ENCODE assay signal across 1 cellular context in the genomic region with DNA sequence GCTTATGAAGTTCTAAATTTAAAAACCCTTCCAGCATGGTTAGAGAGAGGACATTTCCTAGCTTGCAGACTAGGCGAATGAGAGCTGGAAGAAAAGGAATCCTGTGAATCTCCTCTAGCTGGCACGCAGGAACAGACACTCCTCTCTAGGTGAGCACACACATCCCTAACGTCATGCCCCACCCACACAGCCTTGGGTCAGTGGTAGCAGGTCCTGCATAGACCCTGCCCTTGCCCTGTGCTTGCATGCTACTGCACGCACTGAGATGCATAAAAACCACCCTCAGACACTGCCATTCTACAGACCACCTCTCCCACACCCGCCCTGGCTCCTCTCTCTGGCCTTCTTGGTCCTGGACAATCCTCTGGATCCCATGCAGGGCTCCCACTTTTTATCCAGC.
TF ChIP-seq lines count a peak whose summit lies in the region.

No MANE protein-coding gene starts in this region.

TF ChIP-seq in HepG2, 621 proteins besides CTCF, POLR2A, EP300 and RAD21 (continued from another document):
- TF ChIP-seq, protein P1, sequence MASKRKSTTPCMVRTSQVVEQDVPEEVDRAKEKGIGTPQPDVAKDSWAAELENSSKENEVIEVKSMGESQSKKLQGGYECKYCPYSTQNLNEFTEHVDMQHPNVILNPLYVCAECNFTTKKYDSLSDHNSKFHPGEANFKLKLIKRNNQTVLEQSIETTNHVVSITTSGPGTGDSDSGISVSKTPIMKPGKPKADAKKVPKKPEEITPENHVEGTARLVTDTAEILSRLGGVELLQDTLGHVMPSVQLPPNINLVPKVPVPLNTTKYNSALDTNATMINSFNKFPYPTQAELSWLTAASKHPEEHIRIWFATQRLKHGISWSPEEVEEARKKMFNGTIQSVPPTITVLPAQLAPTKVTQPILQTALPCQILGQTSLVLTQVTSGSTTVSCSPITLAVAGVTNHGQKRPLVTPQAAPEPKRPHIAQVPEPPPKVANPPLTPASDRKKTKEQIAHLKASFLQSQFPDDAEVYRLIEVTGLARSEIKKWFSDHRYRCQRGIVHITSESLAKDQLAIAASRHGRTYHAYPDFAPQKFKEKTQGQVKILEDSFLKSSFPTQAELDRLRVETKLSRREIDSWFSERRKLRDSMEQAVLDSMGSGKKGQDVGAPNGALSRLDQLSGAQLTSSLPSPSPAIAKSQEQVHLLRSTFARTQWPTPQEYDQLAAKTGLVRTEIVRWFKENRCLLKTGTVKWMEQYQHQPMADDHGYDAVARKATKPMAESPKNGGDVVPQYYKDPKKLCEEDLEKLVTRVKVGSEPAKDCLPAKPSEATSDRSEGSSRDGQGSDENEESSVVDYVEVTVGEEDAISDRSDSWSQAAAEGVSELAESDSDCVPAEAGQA (IDR thresholded peaks at IDR 0.05; ENCODE audit: low read depth) = no peak
- TF ChIP-seq, protein P1 (CRISPR knock-in tag; IDR thresholded peaks at IDR 0.05; ENCODE audit: borderline replicate concordance) = no peak
- TF ChIP-seq ZNF749 (CRISPR knock-in tag; IDR thresholded peaks at IDR 0.05; ENCODE audit: borderline replicate concordance) (no peak), PRDM10 (CRISPR knock-in tag; IDR thresholded peaks at IDR 0.05; ENCODE audit: low read depth) (no peak), ZNF784 (CRISPR knock-in tag; IDR thresholded peaks at IDR 0.05; ENCODE audit: borderline replicate concordance) (no peak), JUND (CRISPR knock-in tag; IDR thresholded peaks at IDR 0.05) (no peak), ZKSCAN1 (IDR thresholded peaks at IDR 0.05; ENCODE audit: low read length) (no peak), SALL2 (CRISPR knock-in tag; IDR thresholded peaks at IDR 0.05) (no peak), ZIK1 (CRISPR knock-in tag; IDR thresholded peaks at IDR 0.05; ENCODE audit: borderline replicate concordance, low read depth) (no peak), TCF12 (IDR thresholded peaks at IDR 0.05) (no peak), TCF12 (CRISPR knock-in tag; IDR thresholded peaks at IDR 0.05) (no peak)
- TF ChIP-seq, protein P2, sequence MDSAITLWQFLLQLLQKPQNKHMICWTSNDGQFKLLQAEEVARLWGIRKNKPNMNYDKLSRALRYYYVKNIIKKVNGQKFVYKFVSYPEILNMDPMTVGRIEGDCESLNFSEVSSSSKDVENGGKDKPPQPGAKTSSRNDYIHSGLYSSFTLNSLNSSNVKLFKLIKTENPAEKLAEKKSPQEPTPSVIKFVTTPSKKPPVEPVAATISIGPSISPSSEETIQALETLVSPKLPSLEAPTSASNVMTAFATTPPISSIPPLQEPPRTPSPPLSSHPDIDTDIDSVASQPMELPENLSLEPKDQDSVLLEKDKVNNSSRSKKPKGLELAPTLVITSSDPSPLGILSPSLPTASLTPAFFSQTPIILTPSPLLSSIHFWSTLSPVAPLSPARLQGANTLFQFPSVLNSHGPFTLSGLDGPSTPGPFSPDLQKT (CRISPR knock-in tag; IDR thresholded peaks at IDR 0.05; ENCODE audit: borderline replicate concordance) = no peak
- TF ChIP-seq, protein P3, sequence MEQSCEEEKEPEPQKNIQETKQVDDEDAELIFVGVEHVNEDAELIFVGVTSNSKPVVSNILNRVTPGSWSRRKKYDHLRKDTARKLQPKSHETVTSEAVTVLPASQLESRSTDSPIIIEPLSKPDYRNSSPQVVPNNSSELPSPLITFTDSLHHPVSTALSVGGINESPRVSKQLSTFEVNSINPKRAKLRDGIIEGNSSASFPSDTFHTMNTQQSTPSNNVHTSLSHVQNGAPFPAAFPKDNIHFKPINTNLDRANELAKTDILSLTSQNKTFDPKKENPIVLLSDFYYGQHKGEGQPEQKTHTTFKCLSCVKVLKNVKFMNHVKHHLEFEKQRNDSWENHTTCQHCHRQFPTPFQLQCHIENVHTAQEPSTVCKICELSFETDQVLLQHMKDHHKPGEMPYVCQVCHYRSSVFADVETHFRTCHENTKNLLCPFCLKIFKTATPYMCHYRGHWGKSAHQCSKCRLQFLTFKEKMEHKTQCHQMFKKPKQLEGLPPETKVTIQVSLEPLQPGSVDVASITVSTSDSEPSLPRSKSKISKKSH (CRISPR knock-in tag; IDR thresholded peaks at IDR 0.05; ENCODE audit: borderline replicate concordance) = no peak
- TF ChIP-seq, protein P4, sequence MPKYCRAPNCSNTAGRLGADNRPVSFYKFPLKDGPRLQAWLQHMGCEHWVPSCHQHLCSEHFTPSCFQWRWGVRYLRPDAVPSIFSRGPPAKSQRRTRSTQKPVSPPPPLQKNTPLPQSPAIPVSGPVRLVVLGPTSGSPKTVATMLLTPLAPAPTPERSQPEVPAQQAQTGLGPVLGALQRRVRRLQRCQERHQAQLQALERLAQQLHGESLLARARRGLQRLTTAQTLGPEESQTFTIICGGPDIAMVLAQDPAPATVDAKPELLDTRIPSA (CRISPR knock-in tag; IDR thresholded peaks at IDR 0.05; ENCODE audit: borderline replicate concordance) = no peak
- TF ChIP-seq, protein P5, sequence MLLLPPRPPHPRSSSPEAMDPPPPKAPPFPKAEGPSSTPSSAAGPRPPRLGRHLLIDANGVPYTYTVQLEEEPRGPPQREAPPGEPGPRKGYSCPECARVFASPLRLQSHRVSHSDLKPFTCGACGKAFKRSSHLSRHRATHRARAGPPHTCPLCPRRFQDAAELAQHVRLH (CRISPR knock-in tag; IDR thresholded peaks at IDR 0.05; ENCODE audit: borderline replicate concordance, low read depth) = no peak
TF ChIP-seq in HepG2: peak in this region for 0.
